In genomic region chr17:66676421-66676820, GRCh38 we compare ENCODE assay signal across 9 cellular contexts.
DNase-seq lines count a peak whose midpoint lies in the region; ATAC-seq and TF ChIP-seq lines count a peak whose summit lies in the region.
"Had no signal": no experiment of that assay in that cellular context is flagged by ENCODE, and none has a peak within 500 bp of the region (broad histone marks: within the 10 kb centered on the region; RNA-seq: fewer than 3 reads in every experiment).

No MANE protein-coding gene starts in this region.

- H3K36me3 ChIP-seq in colonic mucosa, result no peaks in the 10 kb centered on the region

- ATAC-seq in activated CD8-positive, alpha-beta memory T cell treated with anti-CD3 and anti-CD28 coated beads, Interleukin-2, amount 10 ng/mL, durations not matched to agents 7 days and 5 days, result no peak
- ATAC-seq in HG03460 (IDR thresholded peaks at IDR 0.05; ENCODE audit: unreplicated experiment), result no peak

- peaks cover 9% of the 10 kb centered on the region for H3K4me1 ChIP-seq in colonic mucosa

- no peak for TF ChIP-seq CTCF in colonic mucosa (IDR thresholded peaks at IDR 0.05)
- TF ChIP-seq CTCF in progenitor cell of endocrine pancreas (IDR thresholded peaks at IDR 0.05; ENCODE audit: unreplicated experiment), result no peak

- no peak overlapping the region for H3K4me3 Mint-ChIP-seq in progenitor cell of endocrine pancreas (ENCODE audit: low read depth)
- no peak overlapping the region for H3K4me3 Mint-ChIP-seq in activated CD8-positive, alpha-beta memory T cell treated with anti-CD3 and anti-CD28 coated beads, Interleukin-2, amount 10 ng/mL, durations not matched to agents 7 days and 5 days

- H3K27me3 Mint-ChIP-seq in progenitor cell of endocrine pancreas, result no peaks in the 10 kb centered on the region
- H3K27me3 Mint-ChIP-seq in activated CD8-positive, alpha-beta memory T cell treated with anti-CD3 and anti-CD28 coated beads, Interleukin-2, amount 10 ng/mL, durations not matched to agents 7 days and 5 days, result no peaks in the 10 kb centered on the region

- H3K27me3 ChIP-seq in colonic mucosa, result no peaks in the 10 kb centered on the region

- peaks cover 3% of the 10 kb centered on the region for H3K9me3 Mint-ChIP-seq in progenitor cell of endocrine pancreas (ENCODE audit: low read depth)
- no peaks in the 10 kb centered on the region for H3K9me3 Mint-ChIP-seq in activated CD8-positive, alpha-beta memory T cell treated with anti-CD3 and anti-CD28 coated beads, Interleukin-2, amount 10 ng/mL, durations not matched to agents 7 days and 5 days (ENCODE audit: low read depth)

- DNase-seq in DMS153 (lab: John Stamatoyannopoulos, UW) (peak; percentile 70), NCI-H146 (lab: John Stamatoyannopoulos, UW) (peak; percentile 90), colonic mucosa (peak; percentile 92), progenitor cell of endocrine pancreas (ENCODE audit: low spot score, unreplicated experiment) (no peak), SKM-1 treated with dmso at 0.1 percent for 144 hours (lab: John Stamatoyannopoulos, UW; ENCODE audit: unreplicated experiment) (no peak), NCI-H1694 (lab: John Stamatoyannopoulos, UW) (no peak)
- DNase-seq in activated CD8-positive, alpha-beta memory T cell treated with anti-CD3 and anti-CD28 coated beads, Interleukin-2, amount 10 ng/mL, durations not matched to agents 7 days and 5 days, result no peak
- DNase-seq: left ventricle myocardium inferior had no signal

- H3K27ac ChIP-seq in colonic mucosa, result peak overlapping the region; percentile 85
- H3K27ac ChIP-seq: left ventricle myocardium inferior had no signal

- peak overlapping the region; percentile 29 for H3K27ac Mint-ChIP-seq in progenitor cell of endocrine pancreas
- no peak overlapping the region for H3K27ac Mint-ChIP-seq in activated CD8-positive, alpha-beta memory T cell treated with anti-CD3 and anti-CD28 coated beads, Interleukin-2, amount 10 ng/mL, durations not matched to agents 7 days and 5 days

- H3K4me1 Mint-ChIP-seq in progenitor cell of endocrine pancreas (ENCODE audit: low read depth), result peaks cover 15% of the 10 kb centered on the region
- peaks cover 49% of the 10 kb centered on the region for H3K4me1 Mint-ChIP-seq in activated CD8-positive, alpha-beta memory T cell treated with anti-CD3 and anti-CD28 coated beads, Interleukin-2, amount 10 ng/mL, durations not matched to agents 7 days and 5 days

- no peaks in the 10 kb centered on the region for H3K36me3 Mint-ChIP-seq in progenitor cell of endocrine pancreas (ENCODE audit: insufficient read depth)
- peaks cover 20% of the 10 kb centered on the region for H3K36me3 Mint-ChIP-seq in activated CD8-positive, alpha-beta memory T cell treated with anti-CD3 and anti-CD28 coated beads, Interleukin-2, amount 10 ng/mL, durations not matched to agents 7 days and 5 days

- H3K9ac ChIP-seq in colonic mucosa (ENCODE audit: low read depth in 2 of 2, low read length in 2 of 2), result peak overlapping the region; percentile 17 to 75

- intact Hi-C loops in colonic mucosa (cut with DNase I), result no loop called here

- CTCF ChIA-PET in activated CD8-positive, alpha-beta memory T cell treated with anti-CD3 and anti-CD28 coated beads, Interleukin-2, amount 10 ng/mL, durations not matched to agents 7 days and 5 days (lab: Charles Lee), result no interaction called here

- H3K9me3 ChIP-seq in colonic mucosa, result no peaks in the 10 kb centered on the region

- H3K4me3 ChIP-seq in colonic mucosa, result no peak overlapping the region
- H3K4me3 ChIP-seq: left ventricle myocardium inferior had no signal

Comparison
In these comparisons a context has a peak if more than half of its experiments do, and no peak if none do; other contexts are left out.
1. DNase-seq: peak in DMS153 (single experiment), NCI-H146 (single experiment) and colonic mucosa (single experiment); none in progenitor cell of endocrine pancreas (single experiment), SKM-1 treated with dmso at 0.1 percent for 144 hours (single experiment), activated CD8-positive, alpha-beta memory T cell treated with anti-CD3 and anti-CD28 coated beads, Interleukin-2, amount 10 ng/mL, durations not matched to agents 7 days and 5 days (single experiment) and NCI-H1694 (single experiment).